ENCODE assay signal across 16 cellular contexts in the genomic region with DNA sequence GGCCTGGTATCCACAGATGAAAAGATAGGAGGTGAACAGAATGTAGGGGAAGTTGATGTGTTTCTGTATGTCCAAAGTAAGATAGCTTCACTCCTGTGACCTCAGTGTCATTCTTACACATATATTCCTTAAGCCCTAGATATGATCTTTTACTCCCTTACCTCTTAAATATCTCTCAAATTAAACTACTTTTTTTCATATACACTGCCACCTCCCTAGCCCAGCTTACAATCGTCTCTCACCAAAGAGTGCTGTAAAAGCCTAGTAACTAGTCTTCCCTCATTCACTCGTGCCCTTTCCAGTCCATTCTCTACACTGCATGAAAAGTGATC. TPM values are rescaled to one million over a fixed set of nuclear protein-coding genes. Genes with fewer than 3 reads are reported as not detected.
A peak's percentile ranks its signal among the peaks of the same experiment; 100 is the strongest.
DNase-seq lines count a peak whose midpoint lies in the region; ATAC-seq and TF ChIP-seq lines count a peak whose summit lies in the region.
"Had no signal": no experiment of that assay in that cellular context is flagged by ENCODE, and none has a peak within 500 bp of the region (broad histone marks: within the 10 kb centered on the region; RNA-seq: fewer than 3 reads in every experiment).

No MANE protein-coding gene starts in this region.

- H3K27ac ChIP-seq in PC-3 (ENCODE audit: low read length) (no peak overlapping the region), caudate nucleus (ENCODE audit: low read depth, low read length) (peak overlapping the region; percentile 18), temporal lobe (ENCODE audit: low read depth, low read length) (peak overlapping the region; percentile 17), smooth muscle cell (ENCODE audit: low read depth) (no peak overlapping the region)
- H3K27ac ChIP-seq: C4-2B, KMS-11, RWPE1 had no signal

- H3F3A ChIP-seq in PC-3 (ENCODE audit: low read length, unreplicated experiment): no peaks in the 10 kb centered on the region
- H3F3A ChIP-seq in smooth muscle cell (ENCODE audit: low read depth): no peaks in the 10 kb centered on the region

- DNase-seq in PC-3 (no peak), caudate nucleus (lab: John Stamatoyannopoulos, UW) (no peak), activated gamma-delta T cell (lab: John Stamatoyannopoulos, UW) (no peak), smooth muscle cell (lab: John Stamatoyannopoulos, UW; ENCODE audit: unreplicated experiment) (no peak)
- no peak for DNase-seq in activated CD4-positive, alpha-beta T cell treated with anti-CD3 and anti-CD28 coated beads for 4 hours
- DNase-seq: ACHN, AML-193, NCI-H1417 treated with DMSO at 0.1 percent for 48 hours, NCI-H187 treated with DMSO at 0.1 percent for 48 hours, NCI-H2227 treated with DMSO at 0.1 percent for 48 hours, NCI-H510A treated with DMSO at 0.1 percent for 48 hours, NCI-H774 had no signal

- H4K20me1 ChIP-seq in PC-3 (ENCODE audit: low read length) (no peaks in the 10 kb centered on the region), smooth muscle cell (ENCODE audit: low read depth) (no peaks in the 10 kb centered on the region)

- POLR2A ChIA-PET in PC-3 (lab: Charles Lee; ENCODE audit: unreplicated experiment): no interaction called here

- no TSS peak for BruUV-seq in PC-3 (replicated peaks; lab: Mats Ljungman, UMichigan)

- H3K9me3 ChIP-seq in PC-3 (ENCODE audit: low read length) (no peaks in the 10 kb centered on the region), smooth muscle cell (replicated peaks; ENCODE audit: low read depth) (no peaks in the 10 kb centered on the region)

- 91% methylated on average over 2 of the region's 2 CpGs for WGBS in smooth muscle cell (ENCODE audit: low lambda C conversion rate)

- no peak for ATAC-seq in PC-3

- H3K36me3 ChIP-seq in PC-3 (ENCODE audit: low read depth, low read length): no peaks in the 10 kb centered on the region
- no peaks in the 10 kb centered on the region for H3K36me3 ChIP-seq in smooth muscle cell (ENCODE audit: low read depth)

- H3K9ac ChIP-seq in PC-3 (ENCODE audit: low read length) (no peak overlapping the region), smooth muscle cell (ENCODE audit: low read depth) (no peak overlapping the region)
- H3K9ac ChIP-seq: KMS-11 had no signal

- H2AFZ ChIP-seq in PC-3 (ENCODE audit: low read length): no peak overlapping the region
- H2AFZ ChIP-seq in smooth muscle cell (ENCODE audit: low read depth): no peak overlapping the region

- H3K27me3 ChIP-seq in PC-3 (ENCODE audit: low read length) (no peaks in the 10 kb centered on the region), smooth muscle cell (ENCODE audit: low read depth) (peaks cover 13% of the 10 kb centered on the region)

- intact Hi-C loops in PC-3 (cut with micrococcal nuclease): no loop called here

- H3K79me2 ChIP-seq in PC-3 (ENCODE audit: low read length): no peaks in the 10 kb centered on the region
- H3K79me2 ChIP-seq in smooth muscle cell (ENCODE audit: low read depth): no peaks in the 10 kb centered on the region

- H3K4me2 ChIP-seq in PC-3 (ENCODE audit: low read length): peak overlapping the region; percentile 58; the same call in 1 of the 2 replicates
- no peak overlapping the region for H3K4me2 ChIP-seq in smooth muscle cell
- H3K4me2 ChIP-seq: KMS-11 had no signal

- TF ChIP-seq CTCF in PC-3 (conservative IDR thresholded peaks at IDR 0.05; ENCODE audit: low read depth, low read length) (no peak), smooth muscle cell (IDR thresholded peaks at IDR 0.05; ENCODE audit: borderline replicate concordance, insufficient read depth, poor library complexity, severe bottlenecking) (no peak)

- H3K9me2 ChIP-seq in PC-3 (replicated peaks; ENCODE audit: low read length): no peaks in the 10 kb centered on the region

- CTCF ChIA-PET in PC-3 (lab: Charles Lee): no interaction called here

- H3K4me1 ChIP-seq in PC-3 (ENCODE audit: insufficient read depth, low read length): peaks cover 13% of the 10 kb centered on the region
- H3K4me1 ChIP-seq in smooth muscle cell (ENCODE audit: low read depth): peaks cover 12% of the 10 kb centered on the region

- H3K4me3 ChIP-seq in PC-3 (ENCODE audit: low read length) (no peak overlapping the region), smooth muscle cell (no peak overlapping the region)

RNA-seq across cellular contexts. Expression of a gene that starts 5.3 kb away (rescaled TPM):
- not detected in 2 replicates for total RNA-seq in PC-3 (2014; rRNA removed)
- 0.25 TPM for total RNA-seq in temporal lobe
- total RNA-seq in smooth muscle cell: 0.13 TPM in 1 of 2 replicates, not detected in the other
- 0.31 TPM in 1 of 2 replicates, not detected in the other for polyA plus RNA-seq in smooth muscle cell

RNA-seq across cellular contexts. Expression of a gene that starts 5.5 kb away (rescaled TPM):
- total RNA-seq in PC-3 (2014; rRNA removed) (15.2 and 17.1 TPM in 2 replicates), temporal lobe (28.8 TPM), smooth muscle cell (13.3 and 21.0 TPM in 2 replicates)
- 29.4 and 29.5 TPM in 2 replicates for polyA plus RNA-seq in smooth muscle cell

RNA-seq across cellular contexts. Expression of a gene that starts 58.9 kb away (rescaled TPM):
- total RNA-seq in PC-3 (2014; rRNA removed) (1.3 and 2.0 TPM in 2 replicates), temporal lobe (27.8 TPM), smooth muscle cell (not detected in 2 replicates)
- polyA plus RNA-seq in smooth muscle cell: 0.97 and 1.7 TPM in 2 replicates

Comparison
In these comparisons a context has a peak if more than half of its experiments do, and no peak if none do; other contexts are left out.
1. H3K27ac ChIP-seq: peak in caudate nucleus (single experiment) and temporal lobe (single experiment); none in PC-3 (single experiment) and smooth muscle cell (single experiment).